Comparison of ENCODE assay signal across 28 cellular contexts in the genomic region with DNA sequence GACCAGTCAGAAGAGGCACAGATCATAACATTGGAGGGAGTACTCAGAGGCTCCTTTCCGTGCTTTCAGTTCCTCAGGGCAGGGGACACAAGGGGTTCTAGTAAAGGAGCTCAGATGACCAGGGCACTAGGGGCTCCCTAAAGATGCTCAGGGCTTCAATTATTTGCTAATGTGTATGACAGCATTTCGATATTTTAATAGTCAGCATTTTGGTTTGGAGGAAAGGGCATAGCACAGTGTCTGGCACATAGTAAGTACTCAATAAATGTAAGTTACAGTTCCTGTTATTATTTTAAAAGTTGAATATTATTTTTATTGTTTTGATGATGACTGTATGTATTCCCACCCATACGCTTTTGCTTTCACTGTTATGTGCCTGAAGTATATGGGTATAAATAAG.
A peak's percentile ranks its signal among the peaks of the same experiment; 100 is the strongest.
DNase-seq lines count a peak whose midpoint lies in the region; ATAC-seq, FAIRE-seq and TF ChIP-seq lines count a peak whose summit lies in the region.
"Had no signal": no experiment of that assay in that cellular context is flagged by ENCODE, and none has a peak within 500 bp of the region (broad histone marks: within the 10 kb centered on the region; RNA-seq: fewer than 3 reads in every experiment).

No MANE protein-coding gene starts in this region.

- no peaks in the 10 kb centered on the region for H3K4me1 ChIP-seq in left ventricle myocardium inferior
- H3K4me1 ChIP-seq in heart left ventricle: peaks cover 0 to 8% (median 0%) of the 10 kb centered on the region in 12 donors
- no peaks in the 10 kb centered on the region for H3K4me1 ChIP-seq in A549
- H3K4me1 ChIP-seq in K562 (replicated peaks in 1 of 2; ENCODE audit: control insufficient read depth in 2 of 2, insufficient read depth in 2 of 2, low read length in 2 of 2): no peaks in the 10 kb centered on the region
- H3K4me1 ChIP-seq in Karpas-422 (ENCODE audit: low read length): peaks cover under 1% of the 10 kb centered on the region; the same call in 1 of the 2 replicates
- H3K4me1 ChIP-seq: BLaER1 had no signal

- no peaks in the 10 kb centered on the region for H3K9me3 ChIP-seq in left ventricle myocardium inferior (replicated peaks)
- no peaks in the 10 kb centered on the region for H3K9me3 ChIP-seq in heart left ventricle
- H3K9me3 ChIP-seq in A549: no peaks in the 10 kb centered on the region
- H3K9me3 ChIP-seq in K562 (replicated peaks; ENCODE audit: control insufficient read depth, insufficient read depth, low read depth, low read length): no peaks in the 10 kb centered on the region
- H3K9me3 ChIP-seq in Karpas-422 (ENCODE audit: low read length): no peaks in the 10 kb centered on the region
- H3K9me3 ChIP-seq: BE2C had no signal

- TF ChIP-seq CTCF in left ventricle myocardium inferior (IDR thresholded peaks at IDR 0.05; ENCODE audit: borderline replicate concordance) (no peak), heart left ventricle (IDR thresholded peaks at IDR 0.05) (no peak), A549 (IDR thresholded peaks at IDR 0.05) (no peak), K562 (IDR thresholded peaks at IDR 0.05 in 2 of 3, conservative IDR thresholded peaks at IDR 0.05 in 1 of 3; ENCODE audit: insufficient read depth in 2 of 3, low read depth in 1 of 3, low read length in 3 of 3) (no peak), nephron progenitor cell (IDR thresholded peaks at IDR 0.05) (no peak)

- POLR2A ChIA-PET in A549 (lab: Yijun Ruan, JAX) (no interaction called here), K562 (lab: Yijun Ruan, JAX) (no interaction called here)

- H3K4me2 ChIP-seq in A549 (no peak overlapping the region), K562 (ENCODE audit: insufficient read depth, low read length) (no peak overlapping the region), Karpas-422 (ENCODE audit: low read depth, low read length, poor library complexity, severe bottlenecking) (no peak overlapping the region)
- H3K4me2 ChIP-seq: BLaER1 had no signal

- no peak overlapping the region for H2AFZ ChIP-seq in K562 (ENCODE audit: low read depth, low read length)
- no peak overlapping the region for H2AFZ ChIP-seq in Karpas-422 (ENCODE audit: low read length)

- H3K4me3 Mint-ChIP-seq in nephron progenitor cell: no peak overlapping the region
- H3K4me3 Mint-ChIP-seq: CD14-positive monocyte; CD4-positive, alpha-beta memory T cell; CD4-positive, CD25-positive, alpha-beta regulatory T cell; CD8-positive, alpha-beta memory T cell had no signal

- peak overlapping the region; percentile 58 for H3K27ac Mint-ChIP-seq in nephron progenitor cell
- H3K27ac Mint-ChIP-seq: CD4-positive, alpha-beta memory T cell; CD4-positive, CD25-positive, alpha-beta regulatory T cell; CD8-positive, alpha-beta memory T cell had no signal

- DNase-seq in left ventricle myocardium inferior: no peak
- no peak for DNase-seq in heart left ventricle
- no peak for DNase-seq in A549 (ENCODE audit: low read depth in 1 of 2, low spot score in 1 of 2)
- DNase-seq in K562 (ENCODE audit: extremely low read depth in 1 of 4, low spot score in 3 of 4): no peak
- no peak for DNase-seq in nephron progenitor cell
- no peak for DNase-seq in NCI-H1436 treated with DMSO at 0.1 percent for 48 hours (lab: John Stamatoyannopoulos, UW)
- DNase-seq in Karpas-422: no peak
- DNase-seq: ACHN; BE2C; C1 segment of cervical spinal cord; CD4-positive, alpha-beta memory T cell; CD4-positive, CD25-positive, alpha-beta regulatory T cell; CD8-positive, alpha-beta memory T cell; COR-L47; DMS 273 treated with DMSO at 0.1 percent for 48 hours; DMS153; DMS53; DMS79; DND-41; EL; GDM1 had no signal

- H4K20me1 ChIP-seq in K562 (replicated peaks; ENCODE audit: control insufficient read depth, insufficient read depth, low read length) (no peaks in the 10 kb centered on the region), Karpas-422 (ENCODE audit: insufficient read depth, low read depth, low read length) (no peaks in the 10 kb centered on the region)
- H4K20me1 ChIP-seq: BLaER1 had no signal

- ATAC-seq in heart left ventricle (no peak), A549 (no peak), K562 (no peak)
- ATAC-seq: GM12878 had no signal

- in situ Hi-C loops in K562 (cut with MboI): no loop called here

- H3K4me1 Mint-ChIP-seq in nephron progenitor cell: peaks cover 17% of the 10 kb centered on the region
- H3K4me1 Mint-ChIP-seq: CD14-positive monocyte; CD4-positive, alpha-beta memory T cell; CD4-positive, CD25-positive, alpha-beta regulatory T cell; CD8-positive, alpha-beta memory T cell had no signal

- H3K4me3 ChIP-seq in left ventricle myocardium inferior (no peak overlapping the region), heart left ventricle (no peak overlapping the region), A549 (no peak overlapping the region), K562 (no peak overlapping the region), Karpas-422 (ENCODE audit: low read length) (no peak overlapping the region)
- H3K4me3 ChIP-seq: BLaER1, GM12878 had no signal

- H3K36me3 Mint-ChIP-seq in nephron progenitor cell (ENCODE audit: low read depth): peaks cover 16% of the 10 kb centered on the region
- H3K36me3 Mint-ChIP-seq: CD14-positive monocyte; CD4-positive, alpha-beta memory T cell; CD4-positive, CD25-positive, alpha-beta regulatory T cell; CD8-positive, alpha-beta memory T cell had no signal

- TF ChIP-seq POLR2A in heart left ventricle (IDR thresholded peaks at IDR 0.05) (no peak), A549 (IDR thresholded peaks at IDR 0.05; ENCODE audit: low read length) (no peak), K562 (conservative IDR thresholded peaks at IDR 0.05) (no peak)

- H3K9ac ChIP-seq in K562 (ENCODE audit: insufficient read depth in 1 of 2, low read depth in 2 of 2, low read length in 2 of 2): no peak overlapping the region
- H3K9ac ChIP-seq in Karpas-422 (ENCODE audit: low read length): no peak overlapping the region
- H3K9ac ChIP-seq: BLaER1 had no signal

- H3K27me3 ChIP-seq in left ventricle myocardium inferior (ENCODE audit: low read depth) (peaks cover 14% of the 10 kb centered on the region), heart left ventricle (no peaks in the 10 kb centered on the region), K562 (ENCODE audit: control insufficient read depth in 2 of 2, insufficient read depth in 2 of 2, low read length in 2 of 2) (no peaks in the 10 kb centered on the region), Karpas-422 (ENCODE audit: low read length) (no peaks in the 10 kb centered on the region)
- H3K27me3 ChIP-seq: BE2C, BLaER1 had no signal

- H3K27me3 Mint-ChIP-seq in nephron progenitor cell (ENCODE audit: low read depth, poor library complexity): no peaks in the 10 kb centered on the region

- no peak for TF ChIP-seq RAD21 in A549 (conservative IDR thresholded peaks at IDR 0.05 in 1 of 2, IDR thresholded peaks at IDR 0.05 in 1 of 2)
- no peak for TF ChIP-seq RAD21 in K562 (CRISPR knock-in tag; conservative IDR thresholded peaks at IDR 0.05 in 1 of 2, IDR thresholded peaks at IDR 0.05 in 1 of 2)

- intact Hi-C loops in left ventricle myocardium inferior (cut with micrococcal nuclease): no loop called here
- intact Hi-C loops in heart left ventricle (cut with DNase I): no loop called here
- intact Hi-C loops in K562 (cut with micrococcal nuclease): no loop called here

- H3K27ac ChIP-seq in left ventricle myocardium inferior (replicated peaks) (peak overlapping the region; percentile 55), heart left ventricle (peak overlapping the region in 1 of 12 donors; percentile 52), A549 (no peak overlapping the region), K562 (ENCODE audit: extremely low read depth, low read depth, low read length) (no peak overlapping the region), Karpas-422 (ENCODE audit: low read length) (no peak overlapping the region)
- H3K27ac ChIP-seq: 22Rv1, BLaER1 had no signal

- H3K36me3 ChIP-seq in left ventricle myocardium inferior: no peaks in the 10 kb centered on the region
- H3K36me3 ChIP-seq in heart left ventricle: no peaks in the 10 kb centered on the region
- H3K36me3 ChIP-seq in K562 (ENCODE audit: control insufficient read depth, insufficient read depth, low read length): no peaks in the 10 kb centered on the region
- H3K36me3 ChIP-seq in Karpas-422 (ENCODE audit: insufficient read depth, low read length): no peaks in the 10 kb centered on the region
- H3K36me3 ChIP-seq: BE2C, BLaER1 had no signal

- H3K9me1 ChIP-seq in K562 (ENCODE audit: control insufficient read depth, insufficient read depth, low read length): no peaks in the 10 kb centered on the region

- no TSS peak for BruUV-seq in K562 (replicated peaks; lab: Mats Ljungman, UMichigan)

- TF ChIP-seq EP300 in A549 (IDR thresholded peaks at IDR 0.05) (no peak), K562 (IDR thresholded peaks at IDR 0.05; ENCODE audit: low read length) (no peak)

- FAIRE-seq in A549 (lab: Jason Lieb, UNC): no peak
- FAIRE-seq in K562 (lab: Jason Lieb, UNC): no peak
- FAIRE-seq: GM12878, GM12892, GM18507, GM19239 had no signal

- no peaks in the 10 kb centered on the region for H3K9me2 ChIP-seq in Karpas-422 (replicated peaks; ENCODE audit: insufficient read depth, low read length)

- H3K9me3 Mint-ChIP-seq in nephron progenitor cell: peaks cover 34% of the 10 kb centered on the region
- H3K9me3 Mint-ChIP-seq: CD8-positive, alpha-beta memory T cell had no signal

- 75 to 98% (median 93%) methylated on average over 3 of the region's 3 CpGs for WGBS in heart left ventricle, 4 donors
- 30% methylated on average over 3 of the region's 3 CpGs for WGBS in A549 (ENCODE audit: missing lambda C conversion rate)
- 0% methylated on average over 3 of the region's 3 CpGs for WGBS in K562 (ENCODE audit: insufficient coverage, low coverage, missing lambda C conversion rate)

- H3K79me2 ChIP-seq in K562 (ENCODE audit: control insufficient read depth, insufficient read depth, low read length): no peaks in the 10 kb centered on the region
- no peaks in the 10 kb centered on the region for H3K79me2 ChIP-seq in Karpas-422 (ENCODE audit: low read length)

- CTCF ChIA-PET in A549 (lab: Yijun Ruan, JAX): interaction anchor here (0.9 kb wide), 1 partner anchor 8 kb away, joined by 4 read pairs; no protein-coding TSS in a partner anchor
- CTCF ChIA-PET in K562 (lab: Yijun Ruan, JAX; ENCODE audit: low intra/inter-chr PET ratio): no interaction called here

TF ChIP-seq in A549, 52 proteins besides CTCF, POLR2A, EP300 and RAD21:
- no peak for TF ChIP-seq CHD2 (IDR thresholded peaks at IDR 0.05; ENCODE audit: low read length, partially characterized antibody)
- peak; percentile 35 for TF ChIP-seq MAFK (IDR thresholded peaks at IDR 0.05; ENCODE audit: partially characterized antibody)

TF ChIP-seq in K562, 482 proteins besides CTCF, POLR2A, EP300 and RAD21:
- no peak for TF ChIP-seq TCF7L2 (IDR thresholded peaks at IDR 0.05; ENCODE audit: low read depth, low read length)
- peak; percentile 46; the same call in 1 of the 2 replicates for TF ChIP-seq ZNF316 (IDR thresholded peaks at IDR 0.05)
- TF ChIP-seq C11orf30 (IDR thresholded peaks at IDR 0.05; ENCODE audit: low read depth): peak; percentile 24; the same call in 1 of the 2 replicates
TF ChIP-seq in K562: peak in this region for 2.
